9 cellular contexts compared by ENCODE assay signal in genomic region chr10:27745380-27745718, GRCh38. TPM values are rescaled to one million over a fixed set of nuclear protein-coding genes. Genes with fewer than 3 reads are reported as not detected.
DNase-seq lines count a peak whose midpoint lies in the region; ATAC-seq and TF ChIP-seq lines count a peak whose summit lies in the region.
"Had no signal": no experiment of that assay in that cellular context is flagged by ENCODE, and none has a peak within 500 bp of the region (broad histone marks: within the 10 kb centered on the region; RNA-seq: fewer than 3 reads in every experiment).

No MANE protein-coding gene starts in this region.

- DNase-seq in esophagus muscularis mucosa (ENCODE audit: extremely low spot score) = no peak
- DNase-seq in osteocyte (ENCODE audit: extremely low spot score, unreplicated experiment) = no peak
- DNase-seq in germinal center (ENCODE audit: low spot score) = no peak
- DNase-seq in activated CD8-positive, alpha-beta memory T cell treated with anti-CD3 and anti-CD28 coated beads, Interleukin-2, amount 50 U/mL, for 4 hours = no peak
- DNase-seq: SHP77 had no signal

- H4K20me1 ChIP-seq in BLaER1 = peaks cover 44% of the 10 kb centered on the region

- H3K4me1 Mint-ChIP-seq in IgD-negative memory B cell (peaks cover 6 to 16% (median 12%) of the 10 kb centered on the region in 3 donors), osteocyte (ENCODE audit: unreplicated experiment) (peaks cover 30% of the 10 kb centered on the region)

- WGBS in esophagus muscularis mucosa = 2% methylated on average over 26 of the region's 32 CpGs

- TF ChIP-seq CTCF in esophagus muscularis mucosa (IDR thresholded peaks at IDR 0.05) = no peak
- TF ChIP-seq CTCF in osteocyte (IDR thresholded peaks at IDR 0.05) = no peak

- H3K36me3 Mint-ChIP-seq in IgD-negative memory B cell = no peaks in the 10 kb centered on the region
- H3K36me3 Mint-ChIP-seq in osteocyte (ENCODE audit: unreplicated experiment) = peaks cover 1% of the 10 kb centered on the region

- TF ChIP-seq EP300 in esophagus muscularis mucosa (IDR thresholded peaks at IDR 0.05) = no peak

- no peak for ATAC-seq in HG02642 (IDR thresholded peaks at IDR 0.05; ENCODE audit: poor library complexity, unreplicated experiment)
- no peak for ATAC-seq in GM18867 (IDR thresholded peaks at IDR 0.05; ENCODE audit: unreplicated experiment)

- H3K27ac ChIP-seq in BLaER1 = no peak overlapping the region
- peak overlapping the region; percentile 91 to 99 (median 94) for H3K27ac ChIP-seq in esophagus muscularis mucosa (replicated peaks in 1 of 4)

- intact Hi-C loops in esophagus muscularis mucosa (cut with DNase I) = loop anchor here (2.0 to 10.0 kb wide), 4 partner anchors 49 to 649 kb away; no protein-coding TSS in a partner anchor

- peaks cover 57% of the 10 kb centered on the region for H3K4me1 ChIP-seq in BLaER1
- H3K4me1 ChIP-seq in esophagus muscularis mucosa = peaks cover 39 to 67% (median 58%) of the 10 kb centered on the region in 4 donors

- peak overlapping the region in 2 of 3 donors; percentile 16 to 33 for H3K27ac Mint-ChIP-seq in IgD-negative memory B cell
- peak overlapping the region; percentile 63 for H3K27ac Mint-ChIP-seq in osteocyte (ENCODE audit: unreplicated experiment)

- peaks cover 14% of the 10 kb centered on the region for H3K9me3 ChIP-seq in BLaER1
- no peaks in the 10 kb centered on the region for H3K9me3 ChIP-seq in esophagus muscularis mucosa

- peak overlapping the region; percentile 77 for H3K4me3 ChIP-seq in BLaER1
- peak overlapping the region; percentile 62 to 90 (median 71) for H3K4me3 ChIP-seq in esophagus muscularis mucosa

- peak overlapping the region; percentile 100 for H3K4me2 ChIP-seq in BLaER1

- peaks cover 56% of the 10 kb centered on the region for H3K27me3 Mint-ChIP-seq in IgD-negative memory B cell
- peaks cover 30% of the 10 kb centered on the region for H3K27me3 Mint-ChIP-seq in osteocyte (ENCODE audit: unreplicated experiment)

- no peak for TF ChIP-seq POLR2A in esophagus muscularis mucosa (IDR thresholded peaks at IDR 0.05; ENCODE audit: low read depth)

- H3K27me3 ChIP-seq in BLaER1 (peaks cover 65% of the 10 kb centered on the region), esophagus muscularis mucosa (peaks cover 3 to 70% (median 10%) of the 10 kb centered on the region in 4 donors)

- peak overlapping the region in 2 of 4 donors; percentile 80 to 84 for H3K4me3 Mint-ChIP-seq in IgD-negative memory B cell
- peak overlapping the region; percentile 87 for H3K4me3 Mint-ChIP-seq in osteocyte (ENCODE audit: unreplicated experiment)

- H3K9ac ChIP-seq in BLaER1 = no peak overlapping the region

- H3K9me3 Mint-ChIP-seq in IgD-negative memory B cell (no peaks in the 10 kb centered on the region), osteocyte (ENCODE audit: unreplicated experiment) (no peaks in the 10 kb centered on the region)

- no peaks in the 10 kb centered on the region for H3K36me3 ChIP-seq in BLaER1
- H3K36me3 ChIP-seq in esophagus muscularis mucosa = peaks cover 0 to 7% (median 0%) of the 10 kb centered on the region in 4 donors

RNA-seq across cellular contexts. Expression of gene MKX, which starts 0.3 kb away (rescaled TPM):
- polyA plus RNA-seq in IgD-negative memory B cell = not detected
- total RNA-seq in esophagus muscularis mucosa (10 to 100 TPM; 19.2 to 35.5 (median 23.7) TPM), osteocyte (20.5 and 21.5 TPM in 2 replicates)
